In genomic region chr1:70486676-70487470, GRCh38 we compare ENCODE assay signal across 10 cellular contexts.
A peak's percentile ranks its signal among the peaks of the same experiment; 100 is the strongest.
DNase-seq lines count a peak whose midpoint lies in the region; ATAC-seq and TF ChIP-seq lines count a peak whose summit lies in the region.
"Had no signal": no experiment of that assay in that cellular context is flagged by ENCODE, and none has a peak within 500 bp of the region (broad histone marks: within the 10 kb centered on the region; RNA-seq: fewer than 3 reads in every experiment).

No MANE protein-coding gene starts in this region.

- dilution Hi-C loops in mammary epithelial cell (cut with HindIII; ENCODE audit: low sequenced_read_pairs), result no loop called here

- H3K4me3 ChIP-seq in Karpas-422 (ENCODE audit: low read length) (no peak overlapping the region), mammary epithelial cell (replicated peaks in 1 of 3; ENCODE audit: insufficient read depth in 1 of 3, low read depth in 2 of 3, low read length in 3 of 3) (no peak overlapping the region), mesodermal cell (ENCODE audit: extremely low read depth, insufficient read depth, low read length, poor library complexity, severe bottlenecking) (no peak overlapping the region)
- H3K4me3 ChIP-seq: gastrocnemius medialis had no signal

- intact Hi-C loops in mammary epithelial cell (cut with micrococcal nuclease), result loop anchor here (2.0 to 5.0 kb wide), 5 partner anchors 60 to 280 kb away; partner anchors contain the start of genes ANKRD13C, CTH and LRRC40

- DNase-seq in AG08395 (ENCODE audit: low spot score) (peak; percentile 92), Karpas-422 (no peak), mammary epithelial cell (peak; percentile 76), NCI-H146 (lab: John Stamatoyannopoulos, UW) (no peak)
- DNase-seq in NK-92 treated with Interleukin-12 subunit alpha and Interleukin-12 subunit beta, amount 100 ng/mL, for 24 hours (lab: John Stamatoyannopoulos, UW), result no peak
- DNase-seq: activated T-cell treated with anti-CD3 and anti-CD28 coated beads, Interleukin-2, amount 50 U/mL, for 48 hours; gastrocnemius medialis had no signal

- H3K4me1 ChIP-seq in Karpas-422 (ENCODE audit: low read length) (peaks cover 4% of the 10 kb centered on the region; the same call in 1 of the 2 replicates), mammary epithelial cell (ENCODE audit: insufficient read depth, low read length) (peaks cover 19% of the 10 kb centered on the region), mesodermal cell (ENCODE audit: control insufficient read depth, insufficient read depth, low read length, poor library complexity, severe bottlenecking) (peaks cover 7% of the 10 kb centered on the region)
- H3K4me1 ChIP-seq: gastrocnemius medialis had no signal

- H3K9ac ChIP-seq in Karpas-422 (ENCODE audit: low read length), result no peak overlapping the region
- no peak overlapping the region for H3K9ac ChIP-seq in mammary epithelial cell (ENCODE audit: insufficient read depth, low read length)

- WGBS in mammary epithelial cell (ENCODE audit: low coverage, missing lambda C conversion rate), result 87% methylated on average over 2 of the region's 2 CpGs
- WGBS in mesodermal cell (ENCODE audit: insufficient coverage in 2 of 2), 2 experiments, result 95 to 100% methylated on average over 2 of the region's 2 CpGs

- CTCF ChIA-PET in mammary epithelial cell (lab: Charles Lee; ENCODE audit: low non-redundant PET), result interaction anchor here (0.6 kb wide), 3 partner anchors 29 to 134 kb away, joined by 3 to 6 read pairs (median 3); no protein-coding TSS in a partner anchor

- H3K4me2 ChIP-seq in Karpas-422 (ENCODE audit: low read depth, low read length, poor library complexity, severe bottlenecking) (no peak overlapping the region), mammary epithelial cell (ENCODE audit: insufficient read depth, low read depth, low read length) (no peak overlapping the region)

- H4K20me1 ChIP-seq in Karpas-422 (ENCODE audit: insufficient read depth, low read depth, low read length) (no peaks in the 10 kb centered on the region), mammary epithelial cell (ENCODE audit: insufficient read depth, low read length) (no peaks in the 10 kb centered on the region)

- H3K27ac ChIP-seq in Karpas-422 (ENCODE audit: low read length), result no peak overlapping the region
- H3K27ac ChIP-seq in mammary epithelial cell (ENCODE audit: insufficient read depth, low read depth, low read length), result no peak overlapping the region
- peak overlapping the region; percentile 43 for H3K27ac ChIP-seq in mesodermal cell (ENCODE audit: low read depth, low read length, severe bottlenecking)
- H3K27ac ChIP-seq: gastrocnemius medialis had no signal

- no peaks in the 10 kb centered on the region for H3K79me2 ChIP-seq in Karpas-422 (ENCODE audit: low read length)
- no peaks in the 10 kb centered on the region for H3K79me2 ChIP-seq in mammary epithelial cell (ENCODE audit: insufficient read depth, low read length)

- ATAC-seq in GM21825 (IDR thresholded peaks at IDR 0.05; ENCODE audit: unreplicated experiment) (no peak), GM19397 (IDR thresholded peaks at IDR 0.05; ENCODE audit: unreplicated experiment) (no peak)

- no peaks in the 10 kb centered on the region for H3K27me3 ChIP-seq in Karpas-422 (ENCODE audit: low read length)
- no peaks in the 10 kb centered on the region for H3K27me3 ChIP-seq in mammary epithelial cell (ENCODE audit: insufficient read depth, low read length)
- H3K27me3 ChIP-seq: gastrocnemius medialis had no signal

- H2AFZ ChIP-seq in Karpas-422 (ENCODE audit: low read length), result peak overlapping the region; percentile 62; the same call in 1 of the 2 replicates
- peak overlapping the region; percentile 41 for H2AFZ ChIP-seq in mammary epithelial cell (ENCODE audit: low read depth, low read length)

- BruUV-seq in mammary epithelial cell (replicated peaks; lab: Mats Ljungman, UMichigan), result no TSS peak

- H3K36me3 ChIP-seq in Karpas-422 (ENCODE audit: insufficient read depth, low read length) (no peaks in the 10 kb centered on the region), mammary epithelial cell (ENCODE audit: insufficient read depth, low read length) (no peaks in the 10 kb centered on the region), mesodermal cell (ENCODE audit: control insufficient read depth, insufficient read depth, low read length) (no peaks in the 10 kb centered on the region)
- H3K36me3 ChIP-seq: gastrocnemius medialis had no signal

- H3K9me2 ChIP-seq in Karpas-422 (replicated peaks; ENCODE audit: insufficient read depth, low read length), result no peaks in the 10 kb centered on the region

- in situ Hi-C loops in mammary epithelial cell (cut with MboI; ENCODE audit: low sequenced_read_pairs in 2 of 2), result loop anchor here in 1 of 2 donors (10.0 kb wide), 1 partner anchor 352 kb away; no protein-coding TSS in a partner anchor

- H3K9me3 ChIP-seq in Karpas-422 (ENCODE audit: low read length), result no peaks in the 10 kb centered on the region; the same call in 1 of the 2 replicates
- no peaks in the 10 kb centered on the region for H3K9me3 ChIP-seq in mammary epithelial cell (replicated peaks; ENCODE audit: insufficient read depth, low read length)
- no peaks in the 10 kb centered on the region for H3K9me3 ChIP-seq in mesodermal cell (ENCODE audit: control insufficient read depth, low read length)
- H3K9me3 ChIP-seq: gastrocnemius medialis had no signal

- TF ChIP-seq CTCF in mammary epithelial cell (conservative IDR thresholded peaks at IDR 0.05 in 1 of 2, IDR thresholded peaks at IDR 0.05 in 1 of 2; ENCODE audit: extremely low read depth in 1 of 2, insufficient read depth in 1 of 2, low read depth in 1 of 2, low read length in 2 of 2), result peak in 1 of 2 donors; percentile 11

Comparison
In these comparisons a context has a peak if more than half of its experiments do, and no peak if none do; other contexts are left out.
1. DNase-seq: peak in AG08395 (single experiment) and mammary epithelial cell (single experiment); none in Karpas-422 (single experiment), NCI-H146 (single experiment) and NK-92 treated with Interleukin-12 subunit alpha and Interleukin-12 subunit beta, amount 100 ng/mL, for 24 hours (single experiment).